ENCODE assay signal across 7 cellular contexts in the genomic region with DNA sequence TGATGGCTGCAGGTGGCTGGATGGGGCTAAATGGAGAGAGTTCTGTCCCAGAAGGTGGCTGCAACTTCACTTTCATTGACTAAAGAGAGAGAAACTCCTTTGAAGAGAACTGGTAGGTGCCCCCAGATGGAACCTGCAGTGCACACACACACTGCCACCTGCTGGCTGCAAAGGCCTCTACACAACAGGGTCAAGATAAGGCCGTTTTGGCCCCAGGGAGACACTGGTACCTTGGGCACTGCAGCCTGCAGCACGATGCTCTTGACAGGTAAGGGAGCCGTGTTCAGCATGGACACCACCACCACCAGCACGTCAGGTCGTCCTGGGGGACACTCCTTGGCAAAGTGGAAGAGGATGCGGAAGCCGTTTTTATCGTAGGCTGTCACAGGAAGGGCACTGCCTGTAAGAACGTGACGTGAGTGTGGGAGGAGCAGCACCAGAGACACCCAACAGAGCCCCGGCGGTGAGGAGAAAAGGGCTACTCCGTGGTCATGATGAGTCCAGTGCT. TPM values are rescaled to one million over a fixed set of nuclear protein-coding genes. Genes with fewer than 3 reads are reported as not detected.
A peak's percentile ranks its signal among the peaks of the same experiment; 100 is the strongest.
DNase-seq lines count a peak whose midpoint lies in the region; ATAC-seq, FAIRE-seq and TF ChIP-seq lines count a peak whose summit lies in the region.

No MANE protein-coding gene starts in this region.

- FAIRE-seq in small intestine (lab: Jason Lieb, UNC) = no peak

- H3K4me3 ChIP-seq in right atrium auricular region (no peak overlapping the region), small intestine (ENCODE audit: low read depth in 1 of 2, low read length in 2 of 2) (no peak overlapping the region)

- DNase-seq in MV-4-11 (lab: John Stamatoyannopoulos, UW) = peak; percentile 61
- DNase-seq in T follicular helper cell (ENCODE audit: low read depth) = peak; percentile 46
- DNase-seq in amniotic epithelial cell (ENCODE audit: low read depth) = peak; percentile 68
- no peak for DNase-seq in right atrium auricular region (ENCODE audit: low spot score)
- DNase-seq in small intestine = peak; percentile 67

- H3K27ac ChIP-seq in right atrium auricular region = peak overlapping the region; percentile 69 to 72
- no peak overlapping the region for H3K27ac ChIP-seq in small intestine (ENCODE audit: low read depth in 1 of 2, low read length in 1 of 2)

- H3K27me3 ChIP-seq in right atrium auricular region = no peaks in the 10 kb centered on the region
- H3K27me3 ChIP-seq in small intestine (ENCODE audit: control insufficient read depth in 2 of 2, insufficient read depth in 2 of 2, low read length in 2 of 2) = no peaks in the 10 kb centered on the region

- ATAC-seq in HG03135 (IDR thresholded peaks at IDR 0.05; ENCODE audit: unreplicated experiment) = no peak

- H3K36me3 ChIP-seq in right atrium auricular region (peaks cover 92% of the 10 kb centered on the region), small intestine (ENCODE audit: control insufficient read depth in 2 of 2, insufficient read depth in 2 of 2, low read length in 2 of 2) (peaks cover 19 to 32% of the 10 kb centered on the region in 2 donors)

- H3K9me3 ChIP-seq in right atrium auricular region = no peaks in the 10 kb centered on the region
- no peaks in the 10 kb centered on the region for H3K9me3 ChIP-seq in small intestine (ENCODE audit: control insufficient read depth, low read depth)

- TF ChIP-seq CTCF in GM12874 (IDR thresholded peaks at IDR 0.05; ENCODE audit: insufficient read depth, low read depth, low read length) (peak; percentile 87), right atrium auricular region (IDR thresholded peaks at IDR 0.05) (peak; percentile 54 to 87)

- 50 to 55% (median 51%) methylated on average over 13 of the region's 13 CpGs for WGBS in small intestine, 3 donors

- H3K4me1 ChIP-seq in right atrium auricular region = peaks cover 0 to 17% of the 10 kb centered on the region in 2 donors
- H3K4me1 ChIP-seq in small intestine (ENCODE audit: control insufficient read depth in 2 of 2, insufficient read depth in 1 of 2, low read depth in 1 of 2, low read length in 1 of 2) = no peaks in the 10 kb centered on the region

RNA-seq across cellular contexts. Expression of gene GGA3, which starts 22.7 kb away (rescaled TPM):
- total RNA-seq in right atrium auricular region = 10 to 100 TPM; 18.5 to 23.7 TPM
- polyA plus RNA-seq in small intestine = 10 to 100 TPM; 17.6 to 22.7 (median 22.1) TPM

RNA-seq across cellular contexts. Expression of gene MRPS7, which starts 22.9 kb away (rescaled TPM):
- total RNA-seq in right atrium auricular region = 10 to 100 TPM; 66.7 to 74.1 TPM
- polyA plus RNA-seq in small intestine = 10 to 100 TPM; 67.0 to 88.6 (median 81.7) TPM

RNA-seq across cellular contexts. Expression of gene MIF4GD, which starts 32.3 kb away (rescaled TPM):
- 10 to 100 TPM; 18.0 to 24.9 TPM for total RNA-seq in right atrium auricular region
- polyA plus RNA-seq in small intestine = 10 to 100 TPM; 13.0 to 26.1 (median 19.7) TPM

RNA-seq across cellular contexts. Expression of gene NUP85, which starts 33.3 kb away (rescaled TPM):
- 10 to 100 TPM; 10.3 to 14.3 TPM for total RNA-seq in right atrium auricular region
- polyA plus RNA-seq in small intestine = 10 to 100 TPM; 39.4 to 49.6 (median 46.3) TPM

RNA-seq across cellular contexts. Expression of gene SLC25A19, which starts 50.5 kb away (rescaled TPM):
- 10 to 100 TPM in 1 of 2 donors, 1 to 10 TPM in 1; 8.8 to 10.2 TPM for total RNA-seq in right atrium auricular region
- 10 to 100 TPM; 12.7 to 15.6 (median 12.7) TPM for polyA plus RNA-seq in small intestine

Comparison
In these comparisons a context has a peak if more than half of its experiments do, and no peak if none do; other contexts are left out.
1. H3K27ac ChIP-seq: peak in right atrium auricular region (2 of 2); none in small intestine (0 of 2).